In genomic region chr3:49358217-49358883, GRCh38 we compare ENCODE assay signal across 8 cellular contexts. TPM values are rescaled to one million over a fixed set of nuclear protein-coding genes. Genes with fewer than 3 reads are reported as not detected.
A peak's percentile ranks its signal among the peaks of the same experiment; 100 is the strongest.
DNase-seq lines count a peak whose midpoint lies in the region; ATAC-seq and TF ChIP-seq lines count a peak whose summit lies in the region.

Gene GPX1 (minus strand): TSS chr3:49358353. CDS start chr3:49358278, 75 bp downstream.

- H3K9ac ChIP-seq in HUES64 (ENCODE audit: low read depth, low read length): peak within 1 kb of the TSS; percentile 88

- H3K27me3 ChIP-seq in HUES64 (ENCODE audit: insufficient read depth, low read length): no peaks in the 10 kb centered on the region

- H3K4me3 ChIP-seq in HUES64 (ENCODE audit: low read length) (peak within 1 kb of the TSS; percentile 100), OCI-LY7 (ENCODE audit: low read depth, low read length, poor library complexity, severe bottlenecking) (peak within 1 kb of the TSS; percentile 68)

- no TSS peak for BruUV-seq in OCI-LY7 (replicated peaks; lab: Mats Ljungman, UMichigan)

- H3K27ac ChIP-seq in HUES64 (ENCODE audit: low read depth, low read length) (peak within 1 kb of the TSS; percentile 98), OCI-LY7 (ENCODE audit: low read depth, low read length, poor library complexity, severe bottlenecking) (peak within 1 kb of the TSS; percentile 76)

- peaks cover 56% of the 10 kb centered on the region for H3K36me3 ChIP-seq in HUES64 (ENCODE audit: insufficient read depth, low read length)
- peaks cover 83% of the 10 kb centered on the region for H3K36me3 ChIP-seq in OCI-LY7 (ENCODE audit: insufficient read depth, low read length)

- DNase-seq in Caki2 (ENCODE audit: low read depth) (peak; percentile 97), OCI-LY7 (ENCODE audit: low spot score) (peak; percentile 90), activated T-cell treated with anti-CD3 and anti-CD28 coated beads for 24 hours (ENCODE audit: low read depth) (peak; percentile 83), epidermal melanocyte (ENCODE audit: insufficient read length, low spot score) (peak; percentile 86), middle frontal gyrus (ENCODE audit: extremely low spot score, low spot score) (peak; percentile 81)
- DNase-seq in stimulated activated CD8-positive, alpha-beta memory T cell treated with anti-CD3 and anti-CD28 coated beads, Interleukin-2, amount 100 ng/mL, for 1 hour (ENCODE audit: low read depth in 2 of 2): peak; percentile 48 to 58

- in situ Hi-C loops in Caki2 (cut with HindIII; ENCODE audit: low pct_unique_long_range_greater_than_20kb, low sequenced_read_pairs): no loop called here

- intact Hi-C loops in OCI-LY7 (cut with micrococcal nuclease; ENCODE audit: unreplicated experiment): loop anchor here (1.0 to 2.0 kb wide), 3 partner anchors 18 to 52 kb away; partner anchors contain the start of genes RHOA and USP4

- CTCF ChIA-PET in OCI-LY7 (lab: Charles Lee; ENCODE audit: unreplicated experiment): interaction anchor here (0.7 to 1.4 kb wide), 3 partner anchors 18 to 53 kb away, joined by 3 to 5 read pairs (median 3); partner anchors contain the start of genes RHOA and USP4

- H3K9me3 ChIP-seq in HUES64 (ENCODE audit: insufficient read depth, low read depth, low read length): no peaks in the 10 kb centered on the region
- no peaks in the 10 kb centered on the region for H3K9me3 ChIP-seq in OCI-LY7 (ENCODE audit: low read length)

- H4K20me1 ChIP-seq in OCI-LY7 (ENCODE audit: insufficient read depth, low read length): no peaks in the 10 kb centered on the region

- no peak within 1 kb of the TSS; the same call in 1 of the 2 replicates for H2AFZ ChIP-seq in OCI-LY7 (ENCODE audit: low read length)

- no peak for TF ChIP-seq CTCF in OCI-LY7 (conservative IDR thresholded peaks at IDR 0.05; ENCODE audit: low read length)

- POLR2A ChIA-PET in OCI-LY7 (lab: Charles Lee): interaction anchor here (0.6 to 2.6 kb wide), 7 partner anchors 10 to 96 kb away, joined by 3 to 17 read pairs (median 4); partner anchors contain the start of gene USP4

- H3K79me2 ChIP-seq in OCI-LY7 (ENCODE audit: insufficient read depth, low read depth, low read length): peaks cover 9% of the 10 kb centered on the region; the same call in 1 of the 2 replicates

- no peaks in the 10 kb centered on the region for H3K9me2 ChIP-seq in OCI-LY7 (ENCODE audit: insufficient read depth, low read length)

- ATAC-seq in GM21390 (IDR thresholded peaks at IDR 0.05; ENCODE audit: unreplicated experiment): peak; percentile 86

- H3K4me1 ChIP-seq in HUES64 (ENCODE audit: insufficient read depth, low read length): peaks cover 16% of the 10 kb centered on the region
- H3K4me1 ChIP-seq in OCI-LY7 (ENCODE audit: insufficient read depth, low read length, poor library complexity, severe bottlenecking): peaks cover 31% of the 10 kb centered on the region

- WGBS in HUES64: 4% methylated on average over 46 of the region's 46 CpGs

- H3K4me2 ChIP-seq in OCI-LY7 (ENCODE audit: low read length): peak within 1 kb of the TSS; percentile 73

RNA-seq across cellular contexts. Expression of gene GPX1, which starts in this region (rescaled TPM):
- total RNA-seq in Caki2 (2014; rRNA removed; shearing (Covaris generic); ENCODE audit: low replicate concordance): 420 and 481 TPM in 2 replicates
- polyA plus RNA-seq in HUES64 (2013, experiment 1 of 2): 199 TPM
- 185 TPM for polyA plus RNA-seq in HUES64 (2013, experiment 2 of 2)
- 77.6 and 82.3 TPM in 2 replicates for total RNA-seq in OCI-LY7 (2014; rRNA removed; shearing (Covaris generic))
- total RNA-seq in OCI-LY7 (2022): 119 and 148 TPM in 2 replicates

Comparison
In these comparisons a context has a peak if more than half of its experiments do, and no peak if none do; other contexts are left out.
1. Peak in every context shown above with its lines: DNase-seq, ATAC-seq, H3K4me3 ChIP-seq and H3K27ac ChIP-seq.